27 cellular contexts compared by ENCODE assay signal in genomic region chr1:18294437-18295176, GRCh38.
"Had no signal": no experiment of that assay in that cellular context is flagged by ENCODE, and none has a peak within 500 bp of the region (broad histone marks: within the 10 kb centered on the region; RNA-seq: fewer than 3 reads in every experiment).

No MANE protein-coding gene starts in this region.

- H3K36me3 ChIP-seq: lower lobe of right lung, neural progenitor cell, vagina, WERI-Rb-1 had no signal

- H3K27me3 ChIP-seq: foreskin keratinocyte, neural progenitor cell, testis, vagina had no signal

- H3K4me2 ChIP-seq: neural progenitor cell had no signal

- H3K9ac ChIP-seq: neural progenitor cell had no signal

- DNase-seq: activated CD4-positive, alpha-beta T cell treated with anti-CD3 and anti-CD28 coated beads for 1 hour; activated CD8-positive, alpha-beta memory T cell treated with anti-CD3 and anti-CD28 coated beads for 24 hours; activated CD8-positive, alpha-beta memory T cell treated with anti-CD3 and anti-CD28 coated beads, Interleukin-2, amount 50 U/mL, for 4 hours; activated naive CD4-positive, alpha-beta T cell; activated naive CD8-positive, alpha-beta T cell treated with anti-CD3 and anti-CD28 coated beads for 36 hours; activated T-cell treated with anti-CD3 and anti-CD28 coated beads, Interleukin-2, amount 50 U/mL, for 24 hours; central memory CD4-positive, alpha-beta T cell; dermis blood vessel endothelial cell; effector CD8-positive, alpha-beta T cell; foreskin keratinocyte; immature natural killer cell; lower lobe of right lung; naive B cell; retina; stimulated activated CD4-positive, alpha-beta T cell treated with anti-CD3 and anti-CD28 coated beads, Interleukin-2, amount 100 ng/mL, for 48 hours; stimulated activated CD8-positive, alpha-beta memory T cell treated with anti-CD3 and anti-CD28 coated beads, Interleukin-4, amount 100 ng/mL, for 48 hours; stimulated activated naive B cell treated with anti-CD40 and anti-IgM and Interleukin-4, amounts not matched to agents 10 μg/mL and 1 μg/mL and 100 μg/mL, for 72 hours; testis; trophoblast cell; WERI-Rb-1 had no signal

- H3K4me3 ChIP-seq: lower lobe of right lung, neural progenitor cell, testis, vagina had no signal

- ATAC-seq: activated T-helper 17 cell treated with anti-CD3 and anti-CD28 coated beads, Interleukin-2, amount 50 U/mL, for 72 hours; foreskin keratinocyte; left lobe of liver; lower lobe of right lung; stimulated activated naive B cell treated with anti-CD40 and anti-IgM and Interleukin-4, amounts not matched to agents 10 μg/mL and 1 μg/mL and 100 μg/mL, for 72 hours had no signal

- H3K27ac Mint-ChIP-seq: activated naive CD8-positive, alpha-beta T cell treated with anti-CD3 and anti-CD28 coated beads for 36 hours; activated T-cell treated with anti-CD3 and anti-CD28 coated beads, Interleukin-2, amount 50 U/mL, for 24 hours; activated T-helper 17 cell treated with anti-CD3 and anti-CD28 coated beads, Interleukin-2, amount 50 U/mL, for 72 hours; immature natural killer cell; neural progenitor cell; progenitor cell of endocrine pancreas; stimulated activated naive B cell treated with anti-CD40 and anti-IgM and Interleukin-4, amounts not matched to agents 10 μg/mL and 1 μg/mL and 100 μg/mL, for 72 hours; T-helper 2 cell treated with Interferon-gamma antibody and Interleukin-4, amounts not matched to agents 5 μg/mL and 100 μg/mL, for 36 hours had no signal

- H2AFZ ChIP-seq: neural progenitor cell had no signal

- H3K4me1 Mint-ChIP-seq: activated naive CD8-positive, alpha-beta T cell treated with anti-CD3 and anti-CD28 coated beads for 36 hours; activated T-helper 17 cell treated with anti-CD3 and anti-CD28 coated beads, Interleukin-2, amount 50 U/mL, for 72 hours; immature natural killer cell; naive B cell; stimulated activated naive B cell treated with anti-CD40 and anti-IgM and Interleukin-4, amounts not matched to agents 10 μg/mL and 1 μg/mL and 100 μg/mL, for 72 hours had no signal

- H3K4me1 ChIP-seq: foreskin keratinocyte, lower lobe of right lung, testis, vagina had no signal

- H3K9me3 ChIP-seq: lower lobe of right lung, testis, vagina had no signal

- H3K4me3 Mint-ChIP-seq: activated naive CD8-positive, alpha-beta T cell treated with anti-CD3 and anti-CD28 coated beads for 36 hours; activated T-cell treated with anti-CD3 and anti-CD28 coated beads, Interleukin-2, amount 50 U/mL, for 24 hours; activated T-helper 17 cell treated with anti-CD3 and anti-CD28 coated beads, Interleukin-2, amount 50 U/mL, for 72 hours; immature natural killer cell; naive B cell; neural progenitor cell; stimulated activated naive B cell treated with anti-CD40 and anti-IgM and Interleukin-4, amounts not matched to agents 10 μg/mL and 1 μg/mL and 100 μg/mL, for 72 hours; T-helper 2 cell treated with Interferon-gamma antibody and Interleukin-4, amounts not matched to agents 5 μg/mL and 100 μg/mL, for 36 hours had no signal

- H3K27ac ChIP-seq: foreskin keratinocyte, lower lobe of right lung, neural progenitor cell, testis, vagina, WERI-Rb-1 had no signal

- FAIRE-seq: astrocyte had no signal

- H3K36me3 Mint-ChIP-seq: activated naive CD8-positive, alpha-beta T cell treated with anti-CD3 and anti-CD28 coated beads for 36 hours; immature natural killer cell; naive B cell; neural progenitor cell; stimulated activated naive B cell treated with anti-CD40 and anti-IgM and Interleukin-4, amounts not matched to agents 10 μg/mL and 1 μg/mL and 100 μg/mL, for 72 hours had no signal

- H3K9me3 Mint-ChIP-seq: activated naive CD8-positive, alpha-beta T cell treated with anti-CD3 and anti-CD28 coated beads for 36 hours; activated T-cell treated with anti-CD3 and anti-CD28 coated beads, Interleukin-2, amount 50 U/mL, for 24 hours; activated T-helper 17 cell treated with anti-CD3 and anti-CD28 coated beads, Interleukin-2, amount 50 U/mL, for 72 hours; neural progenitor cell; stimulated activated naive B cell treated with anti-CD40 and anti-IgM and Interleukin-4, amounts not matched to agents 10 μg/mL and 1 μg/mL and 100 μg/mL, for 72 hours; T-helper 2 cell treated with Interferon-gamma antibody and Interleukin-4, amounts not matched to agents 5 μg/mL and 100 μg/mL, for 36 hours had no signal
